10 cellular contexts compared by ENCODE assay signal in the genomic region with DNA sequence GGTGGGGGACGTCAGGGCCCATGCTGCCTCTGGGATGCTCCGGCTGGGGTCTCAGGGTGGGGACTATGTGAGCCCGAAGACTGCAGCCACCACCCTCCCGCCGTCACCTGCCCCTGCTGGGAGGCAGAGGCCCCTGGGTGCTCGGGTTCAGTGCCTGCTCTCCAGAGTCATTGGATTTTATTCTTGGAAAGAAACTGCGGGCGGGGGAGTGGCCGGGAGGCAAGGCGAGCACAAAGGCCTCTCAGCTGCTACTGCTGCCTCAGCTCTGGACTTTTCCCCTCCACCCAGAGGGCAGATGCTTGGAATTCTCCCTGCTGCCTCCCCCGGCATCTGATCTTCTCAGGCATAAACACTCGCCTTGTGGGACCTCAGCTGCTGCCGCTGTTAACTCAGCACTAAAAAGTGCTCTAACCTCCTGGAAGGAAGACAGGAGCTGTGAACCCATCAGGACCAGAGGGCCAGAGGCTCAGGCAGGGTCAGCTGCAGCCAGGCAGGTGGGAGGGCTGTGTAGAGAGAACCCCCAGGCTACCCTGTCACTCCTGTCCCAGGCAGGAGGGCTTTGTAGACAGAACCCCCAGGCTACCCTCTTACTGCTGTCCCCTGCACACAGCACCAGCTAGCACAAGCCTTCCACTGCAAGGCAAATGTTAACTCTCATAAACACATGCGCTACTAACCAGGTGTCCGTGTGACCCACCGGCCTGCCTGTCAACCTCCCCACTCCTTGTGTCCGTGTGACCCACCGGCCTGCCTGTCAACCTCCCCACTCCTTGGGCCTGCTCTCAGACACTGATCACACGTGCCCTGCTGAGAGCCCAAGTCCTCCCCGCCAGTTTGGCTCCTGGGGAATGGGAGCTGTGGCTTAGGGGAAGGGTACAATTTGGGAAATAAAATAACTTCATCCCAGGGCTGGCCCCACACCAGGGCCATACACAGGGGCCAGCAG. TPM values are rescaled to one million over a fixed set of nuclear protein-coding genes. Genes with fewer than 3 reads are reported as not detected.
DNase-seq lines count a peak whose midpoint lies in the region; ATAC-seq lines count a peak whose summit lies in the region.
"Had no signal": no experiment of that assay in that cellular context is flagged by ENCODE, and none has a peak within 500 bp of the region (broad histone marks: within the 10 kb centered on the region; RNA-seq: fewer than 3 reads in every experiment).

No MANE protein-coding gene starts in this region.

- DNase-seq in A172 (ENCODE audit: low spot score) = peak; percentile 10
- DNase-seq in M059J (ENCODE audit: low read depth) = peak; percentile 50
- DNase-seq in fibroblast of peridontal ligament (ENCODE audit: extremely low read depth) = peak; percentile 13
- peak; percentile 84 for DNase-seq in myocyte (ENCODE audit: low read depth)
- DNase-seq in SIG-M5 treated with dmso at 0.1 percent for 504 hours (lab: John Stamatoyannopoulos, UW; ENCODE audit: unreplicated experiment) = no peak
- no peak for DNase-seq in stimulated activated CD4-positive, alpha-beta T cell treated with anti-CD3 and anti-CD28 coated beads, Interleukin-2, amount 100 ng/mL, for 24 hours
- DNase-seq: NCI-H2081 treated with DMSO at 0.1 percent for 48 hours had no signal

- ATAC-seq in HG02885 (IDR thresholded peaks at IDR 0.05; ENCODE audit: poor library complexity, unreplicated experiment) (no peak), GM19455 (IDR thresholded peaks at IDR 0.05; ENCODE audit: unreplicated experiment) (no peak)
- ATAC-seq: activated naive CD4-positive, alpha-beta T cell treated with anti-CD3 and anti-CD28 coated beads, Interleukin-2, amount 50 U/mL, for 72 hours had no signal

RNA-seq across cellular contexts. Expression of a gene that starts 9.4 kb away (rescaled TPM):
- total RNA-seq in A172 (2014; rRNA removed; shearing (Covaris generic)) = not detected in 2 replicates
- not detected in 2 replicates for total RNA-seq in M059J (2014; rRNA removed; shearing (Covaris generic))
- total RNA-seq in myocyte = not detected in 2 replicates
- polyA plus RNA-seq in myocyte (2012) = 0.18 TPM
- total RNA-seq: activated naive CD4-positive, alpha-beta T cell treated with anti-CD3 and anti-CD28 coated beads, Interleukin-2, amount 50 U/mL, for 72 hours had no signal

Comparison
In these comparisons a context has a peak if more than half of its experiments do, and no peak if none do; other contexts are left out.
1. DNase-seq: peak in A172 (single experiment), M059J (single experiment), fibroblast of peridontal ligament (single experiment) and myocyte (single experiment); none in SIG-M5 treated with dmso at 0.1 percent for 504 hours (single experiment) and stimulated activated CD4-positive, alpha-beta T cell treated with anti-CD3 and anti-CD28 coated beads, Interleukin-2, amount 100 ng/mL, for 24 hours (0 of 2).